ENCODE assay signal across 23 cellular contexts in genomic region chr12:77500124-77500523, GRCh38.
DNase-seq lines count a peak whose midpoint lies in the region; ATAC-seq, FAIRE-seq and TF ChIP-seq lines count a peak whose summit lies in the region.
"Had no signal": no experiment of that assay in that cellular context is flagged by ENCODE, and none has a peak within 500 bp of the region (broad histone marks: within the 10 kb centered on the region; RNA-seq: fewer than 3 reads in every experiment).

No MANE protein-coding gene starts in this region.

- no peaks in the 10 kb centered on the region for H3K36me3 ChIP-seq in astrocyte (ENCODE audit: insufficient read depth, low read length)
- H3K36me3 ChIP-seq: BLaER1 had no signal

- peak; percentile 8 to 81 for ATAC-seq in left cardiac atrium
- no peak for ATAC-seq in natural killer cell treated with Interleukin-12 subunit alpha and Interleukin-12 subunit beta and Interleukin-15 and Interleukin-18, amount 100 ng/mL, for 72 hours
- ATAC-seq: A549; CD8-positive, alpha-beta T cell; GM12878; GM23338; HCT116 had no signal

- no peaks in the 10 kb centered on the region for H4K20me1 ChIP-seq in astrocyte (ENCODE audit: insufficient read depth, low read length)
- H4K20me1 ChIP-seq: BLaER1 had no signal

- H3K4me3 Mint-ChIP-seq in astrocyte (ENCODE audit: unreplicated experiment) = no peak overlapping the region
- no peak overlapping the region for H3K4me3 Mint-ChIP-seq in natural killer cell treated with Interleukin-12 subunit alpha and Interleukin-12 subunit beta and Interleukin-15 and Interleukin-18, amount 100 ng/mL, for 72 hours
- H3K4me3 Mint-ChIP-seq: B cell; CD4-positive, CD25-positive, alpha-beta regulatory T cell; CD8-positive, alpha-beta T cell; GM23338; H9 had no signal

- no peak overlapping the region for H3K27ac ChIP-seq in astrocyte (ENCODE audit: low read depth, low read length)
- H3K27ac ChIP-seq: A549, BLaER1, C4-2B had no signal

- no peak overlapping the region for H3K27ac Mint-ChIP-seq in astrocyte (ENCODE audit: unreplicated experiment)
- H3K27ac Mint-ChIP-seq in natural killer cell treated with Interleukin-12 subunit alpha and Interleukin-12 subunit beta and Interleukin-15 and Interleukin-18, amount 100 ng/mL, for 72 hours = no peak overlapping the region
- H3K27ac Mint-ChIP-seq: B cell; CD4-positive, CD25-positive, alpha-beta regulatory T cell; CD8-positive, alpha-beta T cell; GM23338; H9 had no signal

- H3K4me1 Mint-ChIP-seq in astrocyte (ENCODE audit: low read depth, unreplicated experiment) = no peaks in the 10 kb centered on the region
- no peaks in the 10 kb centered on the region for H3K4me1 Mint-ChIP-seq in natural killer cell treated with Interleukin-12 subunit alpha and Interleukin-12 subunit beta and Interleukin-15 and Interleukin-18, amount 100 ng/mL, for 72 hours (ENCODE audit: low read depth in 2 of 2)
- H3K4me1 Mint-ChIP-seq: B cell; CD4-positive, CD25-positive, alpha-beta regulatory T cell had no signal

- DNase-seq in left cardiac atrium (no peak), cardiac septum (ENCODE audit: low spot score) (no peak), astrocyte (ENCODE audit: low read depth) (peak; percentile 74), iris pigment epithelial cell (ENCODE audit: low read depth) (peak; percentile 5), AML-193 (lab: John Stamatoyannopoulos, UW) (no peak), GM03348 (ENCODE audit: low spot score) (no peak)
- no peak for DNase-seq in natural killer cell treated with Interleukin-12 subunit alpha and Interleukin-12 subunit beta and Interleukin-15 and Interleukin-18, amount 100 ng/mL, for 72 hours (ENCODE audit: low spot score)
- DNase-seq: 8988T; ACHN; Caco-2; CD4-positive, CD25-positive, alpha-beta regulatory T cell; CD8-positive, alpha-beta T cell; DMS153; DND-41; H9 had no signal

- no peak overlapping the region for H3K4me2 ChIP-seq in astrocyte (ENCODE audit: low read length)
- H3K4me2 ChIP-seq: A549, BLaER1, GM23338 had no signal

- no peak overlapping the region for H2AFZ ChIP-seq in astrocyte (ENCODE audit: low read depth, low read length)
- H2AFZ ChIP-seq: GM23338 had no signal

- no peak for FAIRE-seq in astrocyte (lab: Jason Lieb, UNC)
- FAIRE-seq: A549, G401.6, GM12878 had no signal

- H3K9me3 Mint-ChIP-seq in astrocyte (ENCODE audit: unreplicated experiment) = no peaks in the 10 kb centered on the region
- H3K9me3 Mint-ChIP-seq in natural killer cell treated with Interleukin-12 subunit alpha and Interleukin-12 subunit beta and Interleukin-15 and Interleukin-18, amount 100 ng/mL, for 72 hours = peaks cover 4% of the 10 kb centered on the region
- H3K9me3 Mint-ChIP-seq: GM23338, H9 had no signal

- H3K36me3 Mint-ChIP-seq in astrocyte (ENCODE audit: low read depth, unreplicated experiment) = no peaks in the 10 kb centered on the region
- H3K36me3 Mint-ChIP-seq in natural killer cell treated with Interleukin-12 subunit alpha and Interleukin-12 subunit beta and Interleukin-15 and Interleukin-18, amount 100 ng/mL, for 72 hours = no peaks in the 10 kb centered on the region
- H3K36me3 Mint-ChIP-seq: CD4-positive, CD25-positive, alpha-beta regulatory T cell; CD8-positive, alpha-beta T cell had no signal

- no peaks in the 10 kb centered on the region for H3K27me3 Mint-ChIP-seq in astrocyte (ENCODE audit: low read depth, unreplicated experiment)
- no peaks in the 10 kb centered on the region for H3K27me3 Mint-ChIP-seq in natural killer cell treated with Interleukin-12 subunit alpha and Interleukin-12 subunit beta and Interleukin-15 and Interleukin-18, amount 100 ng/mL, for 72 hours
- H3K27me3 Mint-ChIP-seq: B cell; CD4-positive, CD25-positive, alpha-beta regulatory T cell had no signal

- H3K4me3 ChIP-seq in astrocyte (ENCODE audit: insufficient read depth, low read depth, low read length) = no peak overlapping the region
- H3K4me3 ChIP-seq: A549, BLaER1, GM12878, GM23338 had no signal

- H3K27me3 ChIP-seq in astrocyte (ENCODE audit: insufficient read depth, low read length) = no peaks in the 10 kb centered on the region
- H3K27me3 ChIP-seq: BLaER1 had no signal

- intact Hi-C loops in left cardiac atrium (cut with DNase I) = no loop called here
- intact Hi-C loops in cardiac septum (cut with DNase I) = no loop called here

- TF ChIP-seq CTCF in astrocyte (IDR thresholded peaks at IDR 0.05; ENCODE audit: insufficient read depth, low read depth, low read length) = no peak

- H3K4me1 ChIP-seq in astrocyte (ENCODE audit: insufficient read depth, low read length) = no peaks in the 10 kb centered on the region
- H3K4me1 ChIP-seq: A549, BLaER1, Caco-2 had no signal

- no peaks in the 10 kb centered on the region for H3K79me2 ChIP-seq in astrocyte (ENCODE audit: insufficient read depth, low read length)

- H3K9ac ChIP-seq in astrocyte (ENCODE audit: low read length) = no peak overlapping the region
- H3K9ac ChIP-seq: BLaER1 had no signal

- no peaks in the 10 kb centered on the region for H3K9me3 ChIP-seq in astrocyte (ENCODE audit: insufficient read depth, low read depth, low read length)
- H3K9me3 ChIP-seq: A549, BLaER1, Caco-2 had no signal

Comparison
In these comparisons a context has a peak if more than half of its experiments do, and no peak if none do; other contexts are left out.
1. ATAC-seq: peak in left cardiac atrium (2 of 2); none in natural killer cell treated with Interleukin-12 subunit alpha and Interleukin-12 subunit beta and Interleukin-15 and Interleukin-18, amount 100 ng/mL, for 72 hours (0 of 2).
2. DNase-seq: peak in astrocyte (single experiment) and iris pigment epithelial cell (single experiment); none in left cardiac atrium (single experiment), cardiac septum (single experiment), AML-193 (0 of 2), GM03348 (single experiment) and natural killer cell treated with Interleukin-12 subunit alpha and Interleukin-12 subunit beta and Interleukin-15 and Interleukin-18, amount 100 ng/mL, for 72 hours (single experiment).